In the genomic region with DNA sequence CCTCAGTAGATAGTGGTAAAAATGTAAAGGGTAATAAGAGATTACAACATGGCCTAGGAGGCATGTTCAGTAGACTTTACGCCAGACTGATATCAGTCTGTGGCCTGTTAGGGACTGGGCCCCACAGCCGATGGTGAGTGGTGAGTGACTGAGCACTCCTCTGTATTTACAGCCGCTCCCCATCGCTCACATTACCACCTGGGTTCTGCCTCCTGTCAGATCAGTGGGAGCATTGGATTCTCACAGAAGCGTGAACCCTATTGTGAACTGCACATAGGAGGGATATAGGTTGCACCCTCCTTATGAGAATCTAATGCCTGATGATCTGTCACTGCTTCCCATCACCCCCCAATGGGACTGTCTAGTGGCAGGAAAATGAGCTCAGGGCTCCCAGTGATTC, we compare ENCODE assay signal across 38 cellular contexts. TPM values are rescaled to one million over a fixed set of nuclear protein-coding genes. Genes with fewer than 3 reads are reported as not detected.
"Had no signal": no experiment of that assay in that cellular context is flagged by ENCODE, and none has a peak within 500 bp of the region (broad histone marks: within the 10 kb centered on the region; RNA-seq: fewer than 3 reads in every experiment).

No MANE protein-coding gene starts in this region.

- H3K36me3 ChIP-seq: adrenal gland, ascending aorta, brain microvascular endothelial cell, breast epithelium, cardiac muscle cell had no signal

- H3K9me3 ChIP-seq: adrenal gland, ascending aorta, body of pancreas, breast epithelium had no signal

- H3K4me1 ChIP-seq: adrenal gland, ascending aorta, breast epithelium had no signal

- H3K27me3 ChIP-seq: adrenal gland, ascending aorta, body of pancreas, brain microvascular endothelial cell, breast epithelium, cardiac muscle cell had no signal

- H3K4me3 ChIP-seq: adrenal gland, ascending aorta, body of pancreas, breast epithelium, cardiac muscle cell had no signal

- H3K27ac ChIP-seq: adrenal gland, ascending aorta, body of pancreas, brain microvascular endothelial cell, breast epithelium, cardiac muscle cell had no signal

- DNase-seq: activated effector memory CD4-positive, alpha-beta T cell treated with anti-CD3 and anti-CD28 coated beads, Interleukin-2, amount 50 U/mL, for 16 hours; activated effector memory CD4-positive, alpha-beta T cell treated with Interleukin-2 at 50 U/mL for 16 hours; activated gamma-delta T cell; activated gamma-delta T cell treated with Interleukin-2 at 50 U/mL for 16 hours; activated naive CD4-positive, alpha-beta T cell; activated naive CD4-positive, alpha-beta T cell treated with anti-CD3 and anti-CD28 coated beads for 36 hours; activated naive CD4-positive, alpha-beta T cell treated with anti-CD3 and anti-CD28 coated beads, Interleukin-2, amount 10 ng/mL, durations not matched to agents 7 days and 5 days; activated naive CD4-positive, alpha-beta T cell treated with anti-CD3 and anti-CD28 coated beads, Interleukin-2, amount 50 U/mL, for 16 hours; activated naive CD4-positive, alpha-beta T cell treated with Interleukin-2 at 50 U/mL for 16 hours; activated naive CD8-positive, alpha-beta T cell treated with anti-CD3 and anti-CD28 coated beads for 36 hours; activated naive CD8-positive, alpha-beta T cell treated with anti-CD3 and anti-CD28 coated beads, Interleukin-2, amount 10 ng/mL, durations not matched to agents 7 days and 5 days; activated naive CD8-positive, alpha-beta T cell treated with anti-CD3 and anti-CD28 coated beads, Interleukin-2, amount 50 U/mL, for 24 hours; activated T-cell treated with anti-CD3 and anti-CD28 coated beads, Interleukin-2, amount 50 U/mL, for 24 hours; activated T-cell treated with anti-CD3 and anti-CD28 coated beads, Interleukin-2, amount 50 U/mL, for 4 hours; activated T-cell treated with anti-CD3 and anti-CD28 coated beads, Interleukin-2, amount 50 U/mL, for 48 hours; activated T-cell treated with anti-CD3 and anti-CD28 coated beads, Interleukin-2, amount 50 U/mL, for 72 hours; adrenal gland; amniotic stem cell; amygdala; anterior cingulate cortex; aorta; body of pancreas; brain microvascular endothelial cell; caudate nucleus; central memory CD4-positive, alpha-beta T cell; cerebellar nuclear complex had no signal

RNA-seq across cellular contexts. Expression of a gene that starts 17.9 kb away (rescaled TPM):
- total RNA-seq: activated naive CD8-positive, alpha-beta T cell treated with anti-CD3 and anti-CD28 coated beads, Interleukin-2, amount 10 ng/mL, durations not matched to agents 7 days and 5 days; activated T-cell treated with anti-CD3 and anti-CD28 coated beads, Interleukin-2, amount 50 U/mL, for 72 hours; activated T-helper 1 cell treated with anti-CD3 and anti-CD28 coated beads, Interleukin-12 subunit alpha, Interleukin-12 subunit beta, Interleukin-2, Interleukin-4 antibody, amounts not matched to agents 30 ng/mL and 10 ng/mL and 1 ng/mL, durations not matched to agents 14 hours and 24 hours and 36 hours; activated T-helper 2 cell treated with anti-CD3 and anti-CD28 coated beads, Interferon-gamma antibody, Interleukin-2, Interleukin-4, amounts not matched to agents 10 μg/mL and 5 μg/mL and 100 μg/mL, durations not matched to agents 14 hours and 24 hours and 36 hours; aorta; ascending aorta; astrocyte; body of pancreas; bronchial epithelial cell; cardiac muscle cell; cardiac septum; chondrocyte had no signal

RNA-seq across cellular contexts. Expression of a gene that starts 22.4 kb away (rescaled TPM):
- total RNA-seq: activated naive CD4-positive, alpha-beta T cell treated with anti-CD3 and anti-CD28 coated beads for 36 hours; activated naive CD4-positive, alpha-beta T cell treated with anti-CD3 and anti-CD28 coated beads, Interleukin-2, amount 50 U/mL, for 72 hours; activated naive CD8-positive, alpha-beta T cell treated with anti-CD3 and anti-CD28 coated beads for 36 hours; activated naive CD8-positive, alpha-beta T cell treated with anti-CD3 and anti-CD28 coated beads, Interleukin-2, amount 10 ng/mL, durations not matched to agents 7 days and 5 days; activated T-cell treated with anti-CD3 and anti-CD28 coated beads, Interleukin-2, amount 50 U/mL, for 4 hours; activated T-cell treated with anti-CD3 and anti-CD28 coated beads, Interleukin-2, amount 50 U/mL, for 72 hours; activated T-helper 1 cell treated with anti-CD3 and anti-CD28 coated beads, Interleukin-12 subunit alpha, Interleukin-12 subunit beta, Interleukin-2, Interleukin-4 antibody, amounts not matched to agents 30 ng/mL and 10 ng/mL and 1 ng/mL, durations not matched to agents 14 hours and 24 hours and 36 hours; activated T-helper 17 cell treated with anti-CD3 and anti-CD28 coated beads, Interleukin-2, amount 50 U/mL, for 72 hours; activated T-helper 2 cell treated with anti-CD3 and anti-CD28 coated beads, Interferon-gamma antibody, Interleukin-2, Interleukin-4, amounts not matched to agents 10 μg/mL and 5 μg/mL and 100 μg/mL, durations not matched to agents 14 hours and 24 hours and 36 hours; adrenal gland; aorta; ascending aorta; astrocyte; body of pancreas; breast epithelium; bronchial epithelial cell; cardiac muscle cell; cardiac septum; cerebellum; chondrocyte had no signal

RNA-seq across cellular contexts. Expression of a gene that starts 45.0 kb away (rescaled TPM):
- total RNA-seq: activated naive CD4-positive, alpha-beta T cell treated with anti-CD3 and anti-CD28 coated beads for 36 hours; activated naive CD4-positive, alpha-beta T cell treated with anti-CD3 and anti-CD28 coated beads, Interleukin-2, amount 50 U/mL, for 72 hours; activated naive CD8-positive, alpha-beta T cell treated with anti-CD3 and anti-CD28 coated beads for 36 hours; activated naive CD8-positive, alpha-beta T cell treated with anti-CD3 and anti-CD28 coated beads, Interleukin-2, amount 10 ng/mL, durations not matched to agents 7 days and 5 days; activated T-cell treated with anti-CD3 and anti-CD28 coated beads, Interleukin-2, amount 50 U/mL, for 4 hours; activated T-cell treated with anti-CD3 and anti-CD28 coated beads, Interleukin-2, amount 50 U/mL, for 72 hours; activated T-helper 1 cell treated with anti-CD3 and anti-CD28 coated beads, Interleukin-12 subunit alpha, Interleukin-12 subunit beta, Interleukin-2, Interleukin-4 antibody, amounts not matched to agents 30 ng/mL and 10 ng/mL and 1 ng/mL, durations not matched to agents 14 hours and 24 hours and 36 hours; activated T-helper 17 cell treated with anti-CD3 and anti-CD28 coated beads, Interleukin-2, amount 50 U/mL, for 72 hours; activated T-helper 2 cell treated with anti-CD3 and anti-CD28 coated beads, Interferon-gamma antibody, Interleukin-2, Interleukin-4, amounts not matched to agents 10 μg/mL and 5 μg/mL and 100 μg/mL, durations not matched to agents 14 hours and 24 hours and 36 hours; adrenal gland; aorta; ascending aorta; astrocyte; breast epithelium; bronchial epithelial cell; cardiac muscle cell; cerebellum; chondrocyte had no signal

RNA-seq across cellular contexts. Expression of a gene that starts 55.0 kb away (rescaled TPM):
- total RNA-seq: activated naive CD4-positive, alpha-beta T cell treated with anti-CD3 and anti-CD28 coated beads for 36 hours; activated naive CD4-positive, alpha-beta T cell treated with anti-CD3 and anti-CD28 coated beads, Interleukin-2, amount 50 U/mL, for 72 hours; activated naive CD8-positive, alpha-beta T cell treated with anti-CD3 and anti-CD28 coated beads for 36 hours; activated naive CD8-positive, alpha-beta T cell treated with anti-CD3 and anti-CD28 coated beads, Interleukin-2, amount 10 ng/mL, durations not matched to agents 7 days and 5 days; activated T-cell treated with anti-CD3 and anti-CD28 coated beads, Interleukin-2, amount 50 U/mL, for 4 hours; activated T-cell treated with anti-CD3 and anti-CD28 coated beads, Interleukin-2, amount 50 U/mL, for 72 hours; activated T-helper 1 cell treated with anti-CD3 and anti-CD28 coated beads, Interleukin-12 subunit alpha, Interleukin-12 subunit beta, Interleukin-2, Interleukin-4 antibody, amounts not matched to agents 30 ng/mL and 10 ng/mL and 1 ng/mL, durations not matched to agents 14 hours and 24 hours and 36 hours; activated T-helper 17 cell treated with anti-CD3 and anti-CD28 coated beads, Interleukin-2, amount 50 U/mL, for 72 hours; activated T-helper 2 cell treated with anti-CD3 and anti-CD28 coated beads, Interferon-gamma antibody, Interleukin-2, Interleukin-4, amounts not matched to agents 10 μg/mL and 5 μg/mL and 100 μg/mL, durations not matched to agents 14 hours and 24 hours and 36 hours; aorta; ascending aorta; body of pancreas; breast epithelium; bronchial epithelial cell; cardiac muscle cell; cerebellum; chondrocyte had no signal
